In genomic region chr7:140238778-140239652, GRCh38 we compare ENCODE assay signal across 12 cellular contexts.
DNase-seq lines count a peak whose midpoint lies in the region; ATAC-seq, FAIRE-seq and TF ChIP-seq lines count a peak whose summit lies in the region.
"Had no signal": no experiment of that assay in that cellular context is flagged by ENCODE, and none has a peak within 500 bp of the region (broad histone marks: within the 10 kb centered on the region; RNA-seq: fewer than 3 reads in every experiment).

No MANE protein-coding gene starts in this region.

- DNase-seq in DND-41: no peak
- peak; percentile 76 for DNase-seq in NCI-H187 treated with DMSO at 0.1 percent for 48 hours (lab: John Stamatoyannopoulos, UW)
- DNase-seq in SHP77 (lab: John Stamatoyannopoulos, UW): peak; percentile 4 to 23
- DNase-seq in pancreas: peak in 3 of 6 donors; percentile 31 to 34 (median 31)
- DNase-seq in GM12892 (ENCODE audit: insufficient read length): no peak
- no peak for DNase-seq in T-helper 9 cell
- no peak for DNase-seq in activated naive CD4-positive, alpha-beta T cell treated with anti-CD3 and anti-CD28 coated beads, Interleukin-2, amount 50 U/mL, for 72 hours (ENCODE audit: low spot score in 2 of 2)
- DNase-seq: immature natural killer cell, spleen had no signal

- H3K36me3 Mint-ChIP-seq in activated naive CD4-positive, alpha-beta T cell treated with anti-CD3 and anti-CD28 coated beads, Interleukin-2, amount 50 U/mL, for 72 hours: no peaks in the 10 kb centered on the region
- H3K36me3 Mint-ChIP-seq: immature natural killer cell; natural killer cell treated with Interleukin-12 subunit alpha and Interleukin-12 subunit beta and Interleukin-15 and Interleukin-18, amount 100 ng/mL, for 72 hours had no signal

- no peaks in the 10 kb centered on the region for H3K79me2 ChIP-seq in DND-41 (ENCODE audit: insufficient read depth, low read length)

- H3K27me3 ChIP-seq in DND-41 (ENCODE audit: insufficient read depth, low read length, poor library complexity): no peaks in the 10 kb centered on the region
- no peaks in the 10 kb centered on the region for H3K27me3 ChIP-seq in pancreas
- H3K27me3 ChIP-seq: spleen had no signal

- H3K4me1 ChIP-seq in DND-41 (ENCODE audit: insufficient read depth, low read length) (peaks cover 10% of the 10 kb centered on the region; the same call in 1 of the 2 replicates), pancreas (peaks cover 0 to 12% (median 7%) of the 10 kb centered on the region in 3 donors)

- H2AFZ ChIP-seq in DND-41 (ENCODE audit: low read depth, low read length): no peak overlapping the region

- H3K4me3 ChIP-seq in DND-41 (ENCODE audit: low read depth in 1 of 2, low read length in 2 of 2): no peak overlapping the region
- no peak overlapping the region for H3K4me3 ChIP-seq in pancreas
- H3K4me3 ChIP-seq: cardiac muscle cell, spleen had no signal

- H3K4me2 ChIP-seq in DND-41 (ENCODE audit: insufficient read depth, low read length): no peak overlapping the region

- H3K27ac ChIP-seq in DND-41 (ENCODE audit: low read length) (no peak overlapping the region), pancreas (no peak overlapping the region)
- H3K27ac ChIP-seq: cardiac muscle cell, spleen had no signal

- H3K9me3 ChIP-seq in DND-41 (ENCODE audit: insufficient read depth, low read length, severe bottlenecking) (no peaks in the 10 kb centered on the region), pancreas (no peaks in the 10 kb centered on the region)
- H3K9me3 ChIP-seq: spleen had no signal

- intact Hi-C loops in pancreas (cut with DNase I): no loop called here

- FAIRE-seq in pancreas (lab: Jason Lieb, UNC) (no peak), GM12892 (lab: Jason Lieb, UNC) (no peak)

- 70 to 75% methylated on average over 15 of the region's 15 CpGs for WGBS in pancreas, 2 donors

- no peak overlapping the region for H3K9ac ChIP-seq in DND-41 (ENCODE audit: low read depth, low read length)

- no peak for TF ChIP-seq POLR2A in GM12892 (IDR thresholded peaks at IDR 0.05; ENCODE audit: low read depth, low read length)

- peak; percentile 25; the same call in 1 of the 3 replicates for ATAC-seq in DND-41 (ENCODE audit: insufficient read depth, low read depth)
- peak in 3 of 4 donors; percentile 53 to 61 (median 58) for ATAC-seq in pancreas
- ATAC-seq in activated naive CD4-positive, alpha-beta T cell treated with anti-CD3 and anti-CD28 coated beads, Interleukin-2, amount 50 U/mL, for 72 hours: no peak
- ATAC-seq: activated T-helper 17 cell treated with anti-CD3 and anti-CD28 coated beads, Interleukin-2, amount 50 U/mL, for 72 hours had no signal

- H3K9me3 Mint-ChIP-seq in activated naive CD4-positive, alpha-beta T cell treated with anti-CD3 and anti-CD28 coated beads, Interleukin-2, amount 50 U/mL, for 72 hours: no peaks in the 10 kb centered on the region
- H3K9me3 Mint-ChIP-seq: activated T-helper 17 cell treated with anti-CD3 and anti-CD28 coated beads, Interleukin-2, amount 50 U/mL, for 72 hours; immature natural killer cell; natural killer cell treated with Interleukin-12 subunit alpha and Interleukin-12 subunit beta and Interleukin-15 and Interleukin-18, amount 100 ng/mL, for 72 hours had no signal

- H3K27ac Mint-ChIP-seq in activated naive CD4-positive, alpha-beta T cell treated with anti-CD3 and anti-CD28 coated beads, Interleukin-2, amount 50 U/mL, for 72 hours: no peak overlapping the region
- H3K27ac Mint-ChIP-seq: activated T-helper 17 cell treated with anti-CD3 and anti-CD28 coated beads, Interleukin-2, amount 50 U/mL, for 72 hours; immature natural killer cell; natural killer cell treated with Interleukin-12 subunit alpha and Interleukin-12 subunit beta and Interleukin-15 and Interleukin-18, amount 100 ng/mL, for 72 hours had no signal

- no peaks in the 10 kb centered on the region for H4K20me1 ChIP-seq in DND-41 (ENCODE audit: insufficient read depth, low read length)

- TF ChIP-seq CTCF in DND-41 (IDR thresholded peaks at IDR 0.05; ENCODE audit: borderline replicate concordance, extremely low read depth, low read length, poor library complexity, severe bottlenecking): no peak
- no peak for TF ChIP-seq CTCF in pancreas (IDR thresholded peaks at IDR 0.05)

- H3K36me3 ChIP-seq in DND-41 (ENCODE audit: insufficient read depth, low read length) (no peaks in the 10 kb centered on the region), pancreas (no peaks in the 10 kb centered on the region)
- H3K36me3 ChIP-seq: cardiac muscle cell, spleen had no signal

Comparison
In these comparisons a context has a peak if more than half of its experiments do, and no peak if none do; other contexts are left out.
1. ATAC-seq: peak in DND-41 (single experiment) and pancreas (3 of 4); none in activated naive CD4-positive, alpha-beta T cell treated with anti-CD3 and anti-CD28 coated beads, Interleukin-2, amount 50 U/mL, for 72 hours (0 of 2).
2. DNase-seq: peak in NCI-H187 treated with DMSO at 0.1 percent for 48 hours (single experiment) and SHP77 (2 of 2); none in DND-41 (single experiment), GM12892 (single experiment), T-helper 9 cell (single experiment) and activated naive CD4-positive, alpha-beta T cell treated with anti-CD3 and anti-CD28 coated beads, Interleukin-2, amount 50 U/mL, for 72 hours (0 of 2).